In the genomic region with DNA sequence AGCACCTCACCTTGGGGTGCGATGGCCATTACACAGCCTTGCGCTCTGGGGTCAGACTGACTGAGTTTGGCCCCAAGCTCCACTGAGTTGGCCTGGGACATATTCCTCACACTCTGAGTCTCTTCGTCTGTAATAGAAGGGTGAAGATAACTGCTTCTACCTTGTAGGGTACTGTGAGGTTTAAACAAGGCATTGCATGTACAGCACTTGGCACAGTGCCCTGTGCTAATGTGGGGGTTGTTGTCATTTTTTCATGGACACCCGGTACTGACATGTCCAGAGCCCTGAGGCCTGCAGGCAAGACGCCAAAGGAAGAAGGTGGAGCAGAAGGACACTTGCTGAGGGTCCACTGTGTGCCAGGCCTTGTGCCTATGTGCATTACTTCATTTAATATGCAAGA, we compare ENCODE assay signal across 17 cellular contexts. TPM values are rescaled to one million over a fixed set of nuclear protein-coding genes. Genes with fewer than 3 reads are reported as not detected.
DNase-seq lines count a peak whose midpoint lies in the region; ATAC-seq, FAIRE-seq and TF ChIP-seq lines count a peak whose summit lies in the region.
"Had no signal": no experiment of that assay in that cellular context is flagged by ENCODE, and none has a peak within 500 bp of the region (broad histone marks: within the 10 kb centered on the region; RNA-seq: fewer than 3 reads in every experiment).

No MANE protein-coding gene starts in this region.

- no peak for TF ChIP-seq POLR2A in testis (IDR thresholded peaks at IDR 0.05)

- H3K27me3 ChIP-seq in testis (no peaks in the 10 kb centered on the region), small intestine (ENCODE audit: control insufficient read depth in 2 of 2, insufficient read depth in 2 of 2, low read length in 2 of 2) (peaks cover 0 to 5% of the 10 kb centered on the region in 2 donors)

- H3K4me1 Mint-ChIP-seq in activated CD8-positive, alpha-beta memory T cell treated with anti-CD3 and anti-CD28 coated beads, Interleukin-2, amount 10 ng/mL, durations not matched to agents 7 days and 5 days = peaks cover 3% of the 10 kb centered on the region

- H3K9me3 Mint-ChIP-seq in activated CD8-positive, alpha-beta memory T cell treated with anti-CD3 and anti-CD28 coated beads, Interleukin-2, amount 10 ng/mL, durations not matched to agents 7 days and 5 days (ENCODE audit: low read depth) = no peaks in the 10 kb centered on the region

- intact Hi-C loops in testis (cut with DNase I; ENCODE audit: low total_unique reads) = no loop called here

- H3K4me1 ChIP-seq in testis (no peaks in the 10 kb centered on the region), small intestine (ENCODE audit: control insufficient read depth in 2 of 2, insufficient read depth in 1 of 2, low read depth in 1 of 2, low read length in 1 of 2) (no peaks in the 10 kb centered on the region)
- H3K4me1 ChIP-seq: A549 had no signal

- 56 to 67% methylated on average over 5 of the region's 5 CpGs for WGBS in testis, 2 donors
- 57 to 65% (median 58%) methylated on average over 5 of the region's 5 CpGs for WGBS in small intestine, 3 donors

- CTCF ChIA-PET in activated CD8-positive, alpha-beta memory T cell treated with anti-CD3 and anti-CD28 coated beads, Interleukin-2, amount 10 ng/mL, durations not matched to agents 7 days and 5 days (lab: Charles Lee) = interaction anchor here (1.2 kb wide), 1 partner anchor 268 kb away, joined by 3 read pairs; no protein-coding TSS in a partner anchor

- no peak for FAIRE-seq in small intestine (lab: Jason Lieb, UNC)
- FAIRE-seq: A549 had no signal

- no peak overlapping the region for H3K27ac ChIP-seq in testis
- no peak overlapping the region for H3K27ac ChIP-seq in small intestine (ENCODE audit: low read depth in 1 of 2, low read length in 1 of 2)
- H3K27ac ChIP-seq: A549, C4-2B had no signal

- H3K36me3 ChIP-seq in testis (ENCODE audit: low read depth, missing control alignments) (no peaks in the 10 kb centered on the region), small intestine (ENCODE audit: control insufficient read depth in 2 of 2, insufficient read depth in 2 of 2, low read length in 2 of 2) (no peaks in the 10 kb centered on the region)

- H3K27me3 Mint-ChIP-seq in activated CD8-positive, alpha-beta memory T cell treated with anti-CD3 and anti-CD28 coated beads, Interleukin-2, amount 10 ng/mL, durations not matched to agents 7 days and 5 days = peaks cover 4% of the 10 kb centered on the region

- H3K4me3 ChIP-seq in testis (no peak overlapping the region), small intestine (ENCODE audit: low read depth in 1 of 2, low read length in 2 of 2) (no peak overlapping the region)
- H3K4me3 ChIP-seq: A549 had no signal

- no peaks in the 10 kb centered on the region for H3K9me3 ChIP-seq in testis
- no peaks in the 10 kb centered on the region for H3K9me3 ChIP-seq in small intestine (ENCODE audit: control insufficient read depth, low read depth)
- H3K9me3 ChIP-seq: A549 had no signal

- H3K27ac Mint-ChIP-seq in activated CD8-positive, alpha-beta memory T cell treated with anti-CD3 and anti-CD28 coated beads, Interleukin-2, amount 10 ng/mL, durations not matched to agents 7 days and 5 days = no peak overlapping the region

- no peak overlapping the region for H3K4me3 Mint-ChIP-seq in activated CD8-positive, alpha-beta memory T cell treated with anti-CD3 and anti-CD28 coated beads, Interleukin-2, amount 10 ng/mL, durations not matched to agents 7 days and 5 days

- DNase-seq in activated CD8-positive, alpha-beta memory T cell treated with anti-CD3 and anti-CD28 coated beads, Interleukin-2, amount 10 ng/mL, durations not matched to agents 7 days and 5 days = peak; percentile 28
- DNase-seq in activated CD8-positive, alpha-beta memory T cell treated with anti-CD3 and anti-CD28 coated beads for 24 hours = no peak
- DNase-seq in NCI-H69 (lab: John Stamatoyannopoulos, UW) (peak; percentile 33), mesenteric fat pad (ENCODE audit: low spot score) (peak; percentile 71), testis (peak; percentile 9), small intestine (no peak)
- DNase-seq: COR-L47, MM.1S, NCI-H1105 treated with DMSO at 0.1 percent for 48 hours, NCI-H187, NCI-H446 treated with DMSO at 0.1 percent for 48 hours, NCI-H82, RPMI8226 had no signal

- ATAC-seq in activated CD8-positive, alpha-beta memory T cell treated with anti-CD3 and anti-CD28 coated beads, Interleukin-2, amount 10 ng/mL, durations not matched to agents 7 days and 5 days = no peak
- ATAC-seq in GM18907 (IDR thresholded peaks at IDR 0.05; ENCODE audit: unreplicated experiment) = no peak
- ATAC-seq: A549 had no signal

- H3K36me3 Mint-ChIP-seq in activated CD8-positive, alpha-beta memory T cell treated with anti-CD3 and anti-CD28 coated beads, Interleukin-2, amount 10 ng/mL, durations not matched to agents 7 days and 5 days = no peaks in the 10 kb centered on the region

- TF ChIP-seq CTCF in testis (IDR thresholded peaks at IDR 0.05) = no peak

RNA-seq across cellular contexts. Expression of gene OTOG, which starts 50.7 kb away (rescaled TPM):
- not detected for total RNA-seq in activated CD8-positive, alpha-beta memory T cell treated with anti-CD3 and anti-CD28 coated beads, Interleukin-2, amount 10 ng/mL, durations not matched to agents 7 days and 5 days
- total RNA-seq in mesenteric fat pad = not detected
- 1 to 10 TPM; 2.2 to 2.9 TPM for total RNA-seq in testis
- polyA plus RNA-seq in testis (ENCODE audit: insufficient read depth, low read depth, low replicate concordance) = 4.2 TPM
- polyA plus RNA-seq in small intestine = under 1 TPM in 1 of 3 donors, not detected in 2; 0.04 TPM
- total RNA-seq: H4 had no signal
- polyA plus RNA-seq: A549 had no signal

RNA-seq across cellular contexts. Expression of gene USH1C, which starts 53.6 kb away (rescaled TPM):
- total RNA-seq in activated CD8-positive, alpha-beta memory T cell treated with anti-CD3 and anti-CD28 coated beads, Interleukin-2, amount 10 ng/mL, durations not matched to agents 7 days and 5 days = not detected
- total RNA-seq in mesenteric fat pad (0.19 TPM), testis (1 to 10 TPM; 1.2 TPM)
- polyA plus RNA-seq in testis (ENCODE audit: insufficient read depth, low read depth, low replicate concordance) (3.7 TPM), small intestine (100 to 1,000 TPM in 2 of 3 donors, 10 to 100 TPM in 1; 86.2 to 309 (median 293) TPM)
- total RNA-seq: H4 had no signal

Comparison
In these comparisons a context has a peak if more than half of its experiments do, and no peak if none do; other contexts are left out.
1. DNase-seq: peak in activated CD8-positive, alpha-beta memory T cell treated with anti-CD3 and anti-CD28 coated beads, Interleukin-2, amount 10 ng/mL, durations not matched to agents 7 days and 5 days (single experiment), NCI-H69 (single experiment), mesenteric fat pad (single experiment) and testis (single experiment); none in activated CD8-positive, alpha-beta memory T cell treated with anti-CD3 and anti-CD28 coated beads for 24 hours (single experiment) and small intestine (single experiment).